Comparison of ENCODE assay signal across 13 cellular contexts in the genomic region with DNA sequence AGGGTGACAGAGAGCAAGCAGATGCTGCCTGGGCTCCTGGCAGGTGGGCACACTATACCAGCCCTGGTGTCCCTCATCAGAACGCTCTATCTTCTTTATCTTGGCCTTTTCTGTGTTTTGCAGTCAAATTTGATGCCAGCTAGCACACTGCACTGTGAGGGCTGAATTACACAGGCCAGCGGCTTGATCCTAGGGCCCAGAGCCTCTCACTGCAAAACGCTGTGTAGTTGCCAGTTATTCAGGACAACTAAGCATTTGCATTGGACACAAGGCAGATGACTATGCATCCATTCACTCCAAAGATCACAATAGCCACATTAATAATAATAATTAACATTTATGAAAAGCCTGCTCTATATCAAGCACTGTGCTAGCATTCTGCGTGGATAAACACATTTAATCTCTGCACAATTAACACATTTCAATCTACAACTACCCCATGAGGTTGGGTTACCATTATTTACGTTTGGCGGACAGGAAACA.
"Had no signal": no experiment of that assay in that cellular context is flagged by ENCODE, and none has a peak within 500 bp of the region (broad histone marks: within the 10 kb centered on the region; RNA-seq: fewer than 3 reads in every experiment).

No MANE protein-coding gene starts in this region.

- H3K27ac ChIP-seq: cardiac muscle cell, foreskin keratinocyte, psoas muscle, tibial nerve had no signal

- H3K9me3 ChIP-seq: mucosa of descending colon, psoas muscle had no signal

- DNase-seq: activated CD4-positive, alpha-beta T cell treated with anti-CD3 and anti-CD28 coated beads, Interleukin-2, amount 10 ng/mL, durations not matched to agents 7 days and 5 days; activated naive CD4-positive, alpha-beta T cell treated with Interleukin-2 at 50 U/mL for 16 hours; cortex of kidney; effector memory CD4-positive, alpha-beta T cell; foreskin keratinocyte; immature natural killer cell; left colon; mucosa of descending colon; naive thymus-derived CD4-positive, alpha-beta T cell; psoas muscle; stimulated activated CD4-positive, alpha-beta T cell treated with anti-CD3 and anti-CD28 coated beads, Interleukin-2, amount 100 ng/mL, for 24 hours had no signal

- H3K4me1 ChIP-seq: foreskin keratinocyte, psoas muscle, tibial nerve had no signal

- H3K4me3 ChIP-seq: cardiac muscle cell, mucosa of descending colon, psoas muscle, tibial nerve had no signal

- H3K27me3 ChIP-seq: cardiac muscle cell, foreskin keratinocyte, tibial nerve had no signal

- H3K36me3 ChIP-seq: cardiac muscle cell, tibial nerve had no signal
